Comparison of ENCODE assay signal across 33 cellular contexts in genomic region chr3:146537603-146538002, GRCh38. TPM values are rescaled to one million over a fixed set of nuclear protein-coding genes. Genes with fewer than 3 reads are reported as not detected.
DNase-seq lines count a peak whose midpoint lies in the region; ATAC-seq, FAIRE-seq and TF ChIP-seq lines count a peak whose summit lies in the region.
"Had no signal": no experiment of that assay in that cellular context is flagged by ENCODE, and none has a peak within 500 bp of the region (broad histone marks: within the 10 kb centered on the region; RNA-seq: fewer than 3 reads in every experiment).

No MANE protein-coding gene starts in this region.

- intact Hi-C loops in K562 (cut with micrococcal nuclease), result no loop called here

- no peak overlapping the region for H2AFZ ChIP-seq in K562 (ENCODE audit: low read depth, low read length)

- H3K4me3 Mint-ChIP-seq in activated CD4-positive, alpha-beta T cell treated with anti-CD3 and anti-CD28 coated beads, Interleukin-2, amount 10 ng/mL, durations not matched to agents 7 days and 5 days, result no peak overlapping the region
- H3K4me3 Mint-ChIP-seq: activated CD8-positive, alpha-beta memory T cell treated with anti-CD3 and anti-CD28 coated beads, Interleukin-2, amount 10 ng/mL, durations not matched to agents 7 days and 5 days; CD4-positive, CD25-positive, alpha-beta regulatory T cell; nephron had no signal

- 78% methylated on average over 3 of the region's 3 CpGs for WGBS in K562 (ENCODE audit: insufficient coverage, low coverage, missing lambda C conversion rate)

- no peak for FAIRE-seq in K562 (lab: Jason Lieb, UNC)
- FAIRE-seq: GM18507, H1, HTR-8/SVneo had no signal

- peaks cover 68% of the 10 kb centered on the region for H3K36me3 Mint-ChIP-seq in activated CD4-positive, alpha-beta T cell treated with anti-CD3 and anti-CD28 coated beads, Interleukin-2, amount 10 ng/mL, durations not matched to agents 7 days and 5 days (ENCODE audit: low read depth)

- DNase-seq in activated CD4-positive, alpha-beta T cell treated with anti-CD3 and anti-CD28 coated beads, Interleukin-2, amount 10 ng/mL, durations not matched to agents 7 days and 5 days, result no peak
- no peak for DNase-seq in activated CD4-positive, alpha-beta T cell treated with anti-CD3 and anti-CD28 coated beads for 1 hour
- peak; percentile 40 for DNase-seq in EL
- no peak for DNase-seq in K562 (ENCODE audit: extremely low read depth in 1 of 4, low spot score in 3 of 4)
- peak; percentile 40 for DNase-seq in kidney tubule cell (ENCODE audit: low spot score)
- DNase-seq in HuH-7 (ENCODE audit: low spot score), result no peak
- no peak for DNase-seq in H7
- DNase-seq: 8988T; activated CD8-positive, alpha-beta memory T cell treated with anti-CD3 and anti-CD28 coated beads, Interleukin-2, amount 10 ng/mL, durations not matched to agents 7 days and 5 days; activated T-cell treated with anti-CD3 and anti-CD28 coated beads, Interleukin-2, amount 50 U/mL, for 48 hours; adrenal gland; CD4-positive, CD25-positive, alpha-beta regulatory T cell; effector memory CD4-positive, alpha-beta T cell; foreskin keratinocyte; KG1; MM.1S; mucosa of descending colon; NCI-H1105 treated with DMSO at 0.1 percent for 48 hours; NCI-H187 treated with DMSO at 0.1 percent for 48 hours; NCI-H2171; NCI-H510A; stimulated activated naive CD4-positive, alpha-beta T cell; testis; uterus; WERI-Rb-1 had no signal

- no peaks in the 10 kb centered on the region for H3K9me1 ChIP-seq in K562 (ENCODE audit: control insufficient read depth, insufficient read depth, low read length)

- H3K27me3 ChIP-seq in K562 (ENCODE audit: control insufficient read depth in 2 of 2, insufficient read depth in 2 of 2, low read length in 2 of 2), result no peaks in the 10 kb centered on the region
- H3K27me3 ChIP-seq in H7 (ENCODE audit: control insufficient read depth, insufficient read depth, low read length), result no peaks in the 10 kb centered on the region
- H3K27me3 ChIP-seq: adrenal gland, foreskin keratinocyte, testis, uterus had no signal

- TF ChIP-seq POLR2A in K562 (conservative IDR thresholded peaks at IDR 0.05), result no peak; the same call in 1 of the 2 replicates

- TF ChIP-seq RAD21 in K562 (CRISPR knock-in tag; conservative IDR thresholded peaks at IDR 0.05 in 1 of 2, IDR thresholded peaks at IDR 0.05 in 1 of 2), result no peak

- H3K27ac Mint-ChIP-seq in activated CD4-positive, alpha-beta T cell treated with anti-CD3 and anti-CD28 coated beads, Interleukin-2, amount 10 ng/mL, durations not matched to agents 7 days and 5 days, result peak overlapping the region; percentile 47
- H3K27ac Mint-ChIP-seq: activated CD8-positive, alpha-beta memory T cell treated with anti-CD3 and anti-CD28 coated beads, Interleukin-2, amount 10 ng/mL, durations not matched to agents 7 days and 5 days; CD4-positive, CD25-positive, alpha-beta regulatory T cell; nephron had no signal

- ATAC-seq in K562 (no peak), GM21528 (IDR thresholded peaks at IDR 0.05; ENCODE audit: low FRiP score, unreplicated experiment) (no peak)
- ATAC-seq: activated CD8-positive, alpha-beta memory T cell treated with anti-CD3 and anti-CD28 coated beads, Interleukin-2, amount 10 ng/mL, durations not matched to agents 7 days and 5 days; foreskin keratinocyte; mucosa of descending colon had no signal

- no peak for TF ChIP-seq EP300 in K562 (IDR thresholded peaks at IDR 0.05; ENCODE audit: low read length)

- no peak overlapping the region for H3K4me2 ChIP-seq in K562 (ENCODE audit: insufficient read depth, low read length)

- H3K9me3 ChIP-seq in K562 (replicated peaks; ENCODE audit: control insufficient read depth, insufficient read depth, low read depth, low read length), result no peaks in the 10 kb centered on the region
- H3K9me3 ChIP-seq: adrenal gland, mucosa of descending colon, testis, uterus had no signal

- H4K20me1 ChIP-seq in K562 (replicated peaks; ENCODE audit: control insufficient read depth, insufficient read depth, low read length), result 0 out of 2 replicates have a peak, but pooled peaks cover 5% of the 10 kb centered on the region

- no peak overlapping the region for H3K9ac ChIP-seq in K562 (ENCODE audit: insufficient read depth in 1 of 2, low read depth in 2 of 2, low read length in 2 of 2)

- peaks cover 0 to 17% of the 10 kb centered on the region in 2 experiments; a peak in 3 of 5 replicates for H3K4me1 ChIP-seq in K562 (replicated peaks in 1 of 2; ENCODE audit: control insufficient read depth in 2 of 2, insufficient read depth in 2 of 2, low read length in 2 of 2)

- in situ Hi-C loops in K562 (cut with MboI), result no loop called here

- H3K27me3 Mint-ChIP-seq in activated CD4-positive, alpha-beta T cell treated with anti-CD3 and anti-CD28 coated beads, Interleukin-2, amount 10 ng/mL, durations not matched to agents 7 days and 5 days, result no peaks in the 10 kb centered on the region
- H3K27me3 Mint-ChIP-seq: activated CD8-positive, alpha-beta memory T cell treated with anti-CD3 and anti-CD28 coated beads, Interleukin-2, amount 10 ng/mL, durations not matched to agents 7 days and 5 days; CD4-positive, CD25-positive, alpha-beta regulatory T cell had no signal

- no peaks in the 10 kb centered on the region for H3K9me3 Mint-ChIP-seq in activated CD4-positive, alpha-beta T cell treated with anti-CD3 and anti-CD28 coated beads, Interleukin-2, amount 10 ng/mL, durations not matched to agents 7 days and 5 days
- H3K9me3 Mint-ChIP-seq: CD4-positive, CD25-positive, alpha-beta regulatory T cell; nephron had no signal

- peaks cover 42% of the 10 kb centered on the region for H3K36me3 ChIP-seq in K562 (ENCODE audit: control insufficient read depth, insufficient read depth, low read length)
- H3K36me3 ChIP-seq in H7 (replicated peaks; ENCODE audit: control insufficient read depth, insufficient read depth, low read length), result peaks cover 3% of the 10 kb centered on the region
- H3K36me3 ChIP-seq: adrenal gland, uterus, WERI-Rb-1 had no signal

- H3K27ac ChIP-seq in K562 (ENCODE audit: extremely low read depth, low read depth, low read length), result no peak overlapping the region
- H3K27ac ChIP-seq: foreskin keratinocyte, skin epidermis, WERI-Rb-1 had no signal

- no peak overlapping the region for H3K4me3 ChIP-seq in K562
- no peak overlapping the region for H3K4me3 ChIP-seq in H7 (ENCODE audit: insufficient read depth, low read depth, low read length)
- H3K4me3 ChIP-seq: adrenal gland, coronary artery, lung, mucosa of descending colon, skin epidermis, testis, uterus had no signal

- POLR2A ChIA-PET in activated CD4-positive, alpha-beta T cell treated with anti-CD3 and anti-CD28 coated beads, Interleukin-2, amount 10 ng/mL, durations not matched to agents 7 days and 5 days (lab: Charles Lee), result no interaction called here
- POLR2A ChIA-PET in K562 (lab: Yijun Ruan, JAX), result no interaction called here

- peaks cover 77% of the 10 kb centered on the region for H3K4me1 Mint-ChIP-seq in activated CD4-positive, alpha-beta T cell treated with anti-CD3 and anti-CD28 coated beads, Interleukin-2, amount 10 ng/mL, durations not matched to agents 7 days and 5 days

- BruUV-seq in K562 (replicated peaks; lab: Mats Ljungman, UMichigan), result no TSS peak

- TF ChIP-seq CTCF in K562 (IDR thresholded peaks at IDR 0.05 in 2 of 3, conservative IDR thresholded peaks at IDR 0.05 in 1 of 3; ENCODE audit: insufficient read depth in 2 of 3, low read depth in 1 of 3, low read length in 3 of 3), result no peak

- CTCF ChIA-PET in activated CD4-positive, alpha-beta T cell treated with anti-CD3 and anti-CD28 coated beads, Interleukin-2, amount 10 ng/mL, durations not matched to agents 7 days and 5 days (lab: Charles Lee), result no interaction called here
- CTCF ChIA-PET in K562 (lab: Yijun Ruan, JAX; ENCODE audit: low intra/inter-chr PET ratio), result no interaction called here

- H3K79me2 ChIP-seq in K562 (ENCODE audit: control insufficient read depth, insufficient read depth, low read length), result peaks cover 66% of the 10 kb centered on the region

RNA-seq across cellular contexts. Expression of gene PLSCR1, which starts 6.8 kb away (rescaled TPM):
- total RNA-seq in activated CD4-positive, alpha-beta T cell treated with anti-CD3 and anti-CD28 coated beads, Interleukin-2, amount 10 ng/mL, durations not matched to agents 7 days and 5 days, result 100 to 1,000 TPM; 137 to 146 TPM
- total RNA-seq in K562 (2011; cell fraction: chromatin; rRNA removed; ENCODE audit: low replicate concordance), result 27.2 and 83.9 TPM in 2 replicates
- total RNA-seq in K562 (2011; cell fraction: nucleolus; rRNA removed), result 20.2 and 23.2 TPM in 2 replicates
- 47.4 and 70.8 TPM in 2 replicates for total RNA-seq in K562 (2011; cell fraction: nucleoplasm; rRNA removed)
- 51.1 and 53.9 TPM in 2 replicates for total RNA-seq in K562 (2014; rRNA removed)
- 69.1 and 71.1 TPM in 2 replicates for total RNA-seq in K562 (2014; rRNA removed; fragmentation: Illumina TruSeq; extraction: Trizol)
- 66.6 and 75.4 TPM in 2 replicates for total RNA-seq in K562 (2015; rRNA removed; fragmentation: Illumina TruSeq; extraction: Trizol)
- 63.8 and 66.2 TPM in 2 replicates for total RNA-seq in K562 (2021)
- polyA plus RNA-seq in K562 (2011; rRNA removed), result 33.5 and 40.6 TPM in 2 replicates
- 33.1 and 40.0 TPM in 2 replicates for polyA plus RNA-seq in K562 (2011; cell fraction: cytosol; rRNA removed)
- polyA plus RNA-seq in K562 (2011; cell fraction: nucleus; rRNA removed), result 34.5 and 40.6 TPM in 2 replicates
- polyA plus RNA-seq in K562 (2012), result 49.9 and 96.5 TPM in 2 replicates
- 60.9 and 75.5 TPM in 2 replicates for polyA plus RNA-seq in K562 (2014; fragmentation: Illumina TruSeq; extraction: Trizol)
- 100 to 1,000 TPM; 115 to 122 TPM for polyA plus RNA-seq in K562 (2014; fragmentation: Nextera tagmentation; extraction: Ambion mirVana)
- polyA plus RNA-seq in K562 (2014; rRNA removed), result 65.0 and 68.3 TPM in 2 replicates
- 38.6 and 47.3 TPM in 2 replicates for polyA minus RNA-seq in K562 (2011; rRNA and poly(A)+ RNA removed)
- polyA minus RNA-seq in K562 (2011; cell fraction: cytosol; rRNA and poly(A)+ RNA removed), result 15.8 and 24.2 TPM in 2 replicates
- 58.2 and 86.4 TPM in 2 replicates for polyA minus RNA-seq in K562 (2011; cell fraction: nucleus; rRNA and poly(A)+ RNA removed)
- 60.2 and 75.2 TPM in 2 replicates for total RNA-seq in H7 (2014; rRNA removed; shearing (Covaris generic))

Comparison
In these comparisons a context has a peak if more than half of its experiments do, and no peak if none do; other contexts are left out.
1. DNase-seq: peak in EL (single experiment) and kidney tubule cell (single experiment); none in activated CD4-positive, alpha-beta T cell treated with anti-CD3 and anti-CD28 coated beads, Interleukin-2, amount 10 ng/mL, durations not matched to agents 7 days and 5 days (single experiment), activated CD4-positive, alpha-beta T cell treated with anti-CD3 and anti-CD28 coated beads for 1 hour (single experiment), K562 (0 of 4), HuH-7 (single experiment) and H7 (single experiment).